Comparison of ENCODE assay signal across 35 cellular contexts in the genomic region with DNA sequence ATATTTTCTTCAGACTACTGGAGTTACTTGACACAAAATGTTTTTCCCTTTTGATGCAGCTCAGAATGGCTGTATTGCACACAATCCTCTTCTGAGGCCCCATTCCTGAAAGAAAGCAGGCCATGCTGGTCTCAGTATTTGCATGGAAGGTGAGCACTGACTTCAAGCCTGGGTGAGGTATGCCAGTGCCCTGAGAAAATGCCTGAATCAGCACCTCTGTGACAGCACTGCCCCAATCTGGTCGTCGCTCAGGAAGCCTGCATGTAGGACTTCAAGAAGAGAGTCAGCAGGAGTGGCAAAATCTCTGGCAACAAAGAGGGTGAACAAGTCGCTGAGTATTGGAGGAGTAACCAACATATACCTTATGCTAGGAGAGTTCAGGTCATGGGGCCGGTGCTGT.
"Had no signal": no experiment of that assay in that cellular context is flagged by ENCODE, and none has a peak within 500 bp of the region (broad histone marks: within the 10 kb centered on the region; RNA-seq: fewer than 3 reads in every experiment).

No MANE protein-coding gene starts in this region.

- H3K27ac Mint-ChIP-seq: activated CD8-positive, alpha-beta memory T cell treated with anti-CD3 and anti-CD28 coated beads, Interleukin-2, amount 10 ng/mL, durations not matched to agents 7 days and 5 days; activated CD8-positive, alpha-beta T cell treated with anti-CD3 and anti-CD28 coated beads, Interleukin-2, amount 10 ng/mL, durations not matched to agents 7 days and 5 days; activated naive CD4-positive, alpha-beta T cell treated with anti-CD3 and anti-CD28 coated beads, Interleukin-2, amount 10 ng/mL, durations not matched to agents 7 days and 5 days; activated naive CD4-positive, alpha-beta T cell treated with anti-CD3 and anti-CD28 coated beads, Interleukin-2, amount 50 U/mL, for 72 hours; activated naive CD8-positive, alpha-beta T cell treated with anti-CD3 and anti-CD28 coated beads, Interleukin-2, amount 10 ng/mL, durations not matched to agents 7 days and 5 days; activated T-cell treated with anti-CD3 and anti-CD28 coated beads, Interleukin-2, amount 50 U/mL, for 24 hours; activated T-cell treated with anti-CD3 and anti-CD28 coated beads, Interleukin-2, amount 50 U/mL, for 72 hours; brain; effector memory CD8-positive, alpha-beta T cell; T-helper 17 cell; T-helper 2 cell treated with Interferon-gamma antibody and Interleukin-4, amounts not matched to agents 5 μg/mL and 100 μg/mL, for 36 hours had no signal

- H3K4me3 ChIP-seq: ascending aorta, breast epithelium, esophagus muscularis mucosa, gastrocnemius medialis, heart left ventricle had no signal

- FAIRE-seq: colon had no signal

- H3K27me3 ChIP-seq: ascending aorta, breast epithelium, foreskin keratinocyte, gastrocnemius medialis, heart left ventricle had no signal

- H3K27me3 Mint-ChIP-seq: activated CD8-positive, alpha-beta memory T cell treated with anti-CD3 and anti-CD28 coated beads, Interleukin-2, amount 10 ng/mL, durations not matched to agents 7 days and 5 days; activated naive CD4-positive, alpha-beta T cell treated with anti-CD3 and anti-CD28 coated beads, Interleukin-2, amount 10 ng/mL, durations not matched to agents 7 days and 5 days; activated naive CD8-positive, alpha-beta T cell treated with anti-CD3 and anti-CD28 coated beads, Interleukin-2, amount 10 ng/mL, durations not matched to agents 7 days and 5 days; activated T-cell treated with anti-CD3 and anti-CD28 coated beads, Interleukin-2, amount 50 U/mL, for 24 hours; brain; central memory CD8-positive, alpha-beta T cell; effector memory CD8-positive, alpha-beta T cell; T-helper 17 cell had no signal

- ATAC-seq: activated CD8-positive, alpha-beta memory T cell treated with anti-CD3 and anti-CD28 coated beads, Interleukin-2, amount 10 ng/mL, durations not matched to agents 7 days and 5 days; activated CD8-positive, alpha-beta T cell treated with anti-CD3 and anti-CD28 coated beads, Interleukin-2, amount 10 ng/mL, durations not matched to agents 7 days and 5 days; activated naive CD4-positive, alpha-beta T cell treated with anti-CD3 and anti-CD28 coated beads, Interleukin-2, amount 50 U/mL, for 72 hours; activated T-cell treated with anti-CD3 and anti-CD28 coated beads, Interleukin-2, amount 50 U/mL, for 72 hours; effector memory CD8-positive, alpha-beta T cell; foreskin keratinocyte; gastrocnemius medialis; heart left ventricle; T-helper 17 cell had no signal

- H3K27ac ChIP-seq: ascending aorta, breast epithelium, esophagus muscularis mucosa, foreskin keratinocyte, gastrocnemius medialis, heart left ventricle had no signal

- H3K4me1 ChIP-seq: ascending aorta, breast epithelium, foreskin keratinocyte had no signal

- H3K9me3 Mint-ChIP-seq: activated naive CD4-positive, alpha-beta T cell treated with anti-CD3 and anti-CD28 coated beads, Interleukin-2, amount 10 ng/mL, durations not matched to agents 7 days and 5 days; activated naive CD4-positive, alpha-beta T cell treated with anti-CD3 and anti-CD28 coated beads, Interleukin-2, amount 50 U/mL, for 72 hours; activated naive CD8-positive, alpha-beta T cell treated with anti-CD3 and anti-CD28 coated beads, Interleukin-2, amount 10 ng/mL, durations not matched to agents 7 days and 5 days; activated T-cell treated with anti-CD3 and anti-CD28 coated beads, Interleukin-2, amount 50 U/mL, for 24 hours; activated T-cell treated with anti-CD3 and anti-CD28 coated beads, Interleukin-2, amount 50 U/mL, for 72 hours; central memory CD8-positive, alpha-beta T cell; effector memory CD8-positive, alpha-beta T cell had no signal

- H3K36me3 ChIP-seq: ascending aorta, breast epithelium, esophagus muscularis mucosa, gastrocnemius medialis, heart left ventricle had no signal

- H3K4me1 Mint-ChIP-seq: activated CD8-positive, alpha-beta memory T cell treated with anti-CD3 and anti-CD28 coated beads, Interleukin-2, amount 10 ng/mL, durations not matched to agents 7 days and 5 days; activated naive CD4-positive, alpha-beta T cell treated with anti-CD3 and anti-CD28 coated beads, Interleukin-2, amount 10 ng/mL, durations not matched to agents 7 days and 5 days; activated naive CD8-positive, alpha-beta T cell treated with anti-CD3 and anti-CD28 coated beads, Interleukin-2, amount 10 ng/mL, durations not matched to agents 7 days and 5 days; central memory CD8-positive, alpha-beta T cell; T-helper 17 cell had no signal

- H3K9me3 ChIP-seq: ascending aorta, breast epithelium, esophagus muscularis mucosa, gastrocnemius medialis, heart left ventricle had no signal

- H3K36me3 Mint-ChIP-seq: activated CD8-positive, alpha-beta memory T cell treated with anti-CD3 and anti-CD28 coated beads, Interleukin-2, amount 10 ng/mL, durations not matched to agents 7 days and 5 days; activated naive CD4-positive, alpha-beta T cell treated with anti-CD3 and anti-CD28 coated beads, Interleukin-2, amount 10 ng/mL, durations not matched to agents 7 days and 5 days; activated naive CD4-positive, alpha-beta T cell treated with anti-CD3 and anti-CD28 coated beads, Interleukin-2, amount 50 U/mL, for 72 hours; activated naive CD8-positive, alpha-beta T cell treated with anti-CD3 and anti-CD28 coated beads, Interleukin-2, amount 10 ng/mL, durations not matched to agents 7 days and 5 days; brain had no signal

- DNase-seq: activated CD4-positive, alpha-beta T cell treated with anti-CD3 and anti-CD28 coated beads for 4 hours; activated CD4-positive, alpha-beta T cell treated with anti-CD3 and anti-CD28 coated beads, Interleukin-2, amount 50 U/mL, for 1 hour; activated CD4-positive, alpha-beta T cell treated with anti-CD3 and anti-CD28 coated beads, Interleukin-2, amount 50 U/mL, for 48 hours; activated CD4-positive, CD25-positive, alpha-beta regulatory T cell; activated CD4-positive, CD25-positive, alpha-beta regulatory T cell treated with anti-CD3 and anti-CD28 coated beads, Interleukin-2, amount 50 U/mL, for 72 hours; activated CD8-positive, alpha-beta memory T cell treated with anti-CD3 and anti-CD28 coated beads, Interleukin-2, amount 10 ng/mL, durations not matched to agents 7 days and 5 days; activated CD8-positive, alpha-beta memory T cell treated with anti-CD3 and anti-CD28 coated beads, Interleukin-2, amount 50 U/mL, for 48 hours; activated CD8-positive, alpha-beta T cell treated with anti-CD3 and anti-CD28 coated beads, Interleukin-2, amount 10 ng/mL, durations not matched to agents 7 days and 5 days; activated gamma-delta T cell; activated naive CD4-positive, alpha-beta T cell; activated naive CD4-positive, alpha-beta T cell treated with anti-CD3 and anti-CD28 coated beads, Interleukin-2, amount 10 ng/mL, durations not matched to agents 7 days and 5 days; activated naive CD8-positive, alpha-beta T cell treated with anti-CD3 and anti-CD28 coated beads, Interleukin-2, amount 10 ng/mL, durations not matched to agents 7 days and 5 days; activated T-cell treated with anti-CD3 and anti-CD28 coated beads for 4 hours; activated T-cell treated with anti-CD3 and anti-CD28 coated beads, Interleukin-2, amount 50 U/mL, for 24 hours; activated T-cell treated with anti-CD3 and anti-CD28 coated beads, Interleukin-2, amount 50 U/mL, for 72 hours; cortex of kidney; dermis blood vessel endothelial cell; effector CD4-positive, alpha-beta T cell; effector memory CD8-positive, alpha-beta T cell; erythroblast; foreskin keratinocyte; gastrocnemius medialis; glutamatergic neuron; heart left ventricle; T-helper 1 cell; T-helper 17 cell; T1000 had no signal

- H3K4me3 Mint-ChIP-seq: activated CD8-positive, alpha-beta memory T cell treated with anti-CD3 and anti-CD28 coated beads, Interleukin-2, amount 10 ng/mL, durations not matched to agents 7 days and 5 days; activated CD8-positive, alpha-beta T cell treated with anti-CD3 and anti-CD28 coated beads, Interleukin-2, amount 10 ng/mL, durations not matched to agents 7 days and 5 days; activated naive CD4-positive, alpha-beta T cell treated with anti-CD3 and anti-CD28 coated beads, Interleukin-2, amount 10 ng/mL, durations not matched to agents 7 days and 5 days; activated naive CD8-positive, alpha-beta T cell treated with anti-CD3 and anti-CD28 coated beads, Interleukin-2, amount 10 ng/mL, durations not matched to agents 7 days and 5 days; activated T-cell treated with anti-CD3 and anti-CD28 coated beads, Interleukin-2, amount 50 U/mL, for 24 hours; activated T-cell treated with anti-CD3 and anti-CD28 coated beads, Interleukin-2, amount 50 U/mL, for 72 hours; brain; central memory CD8-positive, alpha-beta T cell; effector memory CD8-positive, alpha-beta T cell; T-helper 17 cell; T-helper 2 cell treated with Interferon-gamma antibody and Interleukin-4, amounts not matched to agents 5 μg/mL and 100 μg/mL, for 36 hours had no signal
